ENCODE assay signal across 8 cellular contexts in the genomic region with DNA sequence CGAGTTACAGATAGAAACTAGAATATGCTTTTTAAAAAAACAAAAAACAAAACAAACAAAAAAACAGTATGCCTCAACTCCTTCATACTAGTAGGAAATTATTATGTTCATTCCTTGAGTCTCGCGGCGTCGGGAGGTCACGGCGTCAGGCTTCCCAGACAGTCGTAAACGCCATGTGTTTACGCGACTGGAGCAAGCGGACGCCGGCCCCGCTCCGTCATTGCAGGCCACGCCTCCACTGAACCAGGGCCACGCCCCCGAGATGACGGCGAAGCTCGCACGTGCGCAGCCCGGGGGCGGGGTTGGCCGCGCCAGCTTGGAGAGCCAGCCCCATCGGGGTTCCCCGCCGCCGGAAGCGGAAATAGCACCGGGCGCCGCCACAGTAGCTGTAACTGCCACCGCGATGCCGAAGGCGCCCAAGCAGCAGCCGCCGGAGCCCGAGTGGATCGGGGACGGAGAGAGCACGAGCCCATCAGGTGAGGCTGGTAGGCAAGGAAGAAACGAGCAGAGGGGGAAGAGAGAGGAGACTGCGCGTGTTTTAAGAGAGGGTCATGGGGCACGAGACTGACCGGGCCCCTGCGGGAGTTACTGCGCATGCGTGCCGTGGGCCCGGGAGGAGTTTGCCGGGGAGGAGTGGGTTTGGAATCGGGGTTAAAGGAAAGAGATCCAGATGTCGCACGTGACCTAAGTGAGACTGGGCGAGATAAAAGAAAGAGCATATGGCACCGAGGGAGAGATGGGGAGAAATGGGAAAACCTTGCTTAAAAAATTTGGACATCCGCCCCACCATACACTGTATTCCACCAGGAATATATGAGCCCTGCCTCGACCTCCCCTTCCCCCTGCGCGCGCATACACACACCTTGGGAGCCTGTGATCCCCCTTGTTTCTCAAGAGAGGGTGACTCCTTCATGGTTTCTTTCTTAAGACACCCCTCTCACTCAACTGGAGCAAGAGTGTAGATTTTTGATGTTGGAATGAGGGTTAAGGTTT. TPM values are rescaled to one million over a fixed set of nuclear protein-coding genes. Genes with fewer than 3 reads are reported as not detected.
DNase-seq lines count a peak whose midpoint lies in the region; ATAC-seq and TF ChIP-seq lines count a peak whose summit lies in the region.

A gene (plus strand): TSS at position 358 of the 993 bp plus-strand sequence. CDS start 46 bp downstream, at position 404.

- DNase-seq in GF-D8 (lab: John Stamatoyannopoulos, UW) (peak; percentile 85), HEK293T (ENCODE audit: extremely low spot score) (peak; percentile 99), MV-4-11 (lab: John Stamatoyannopoulos, UW) (peak; percentile 95), SK-MEL-5 (ENCODE audit: low read depth, low spot score) (peak; percentile 94), foreskin keratinocyte (peak; percentile 86 to 93)
- DNase-seq in activated naive CD4-positive, alpha-beta T cell treated with Interleukin-2 at 50 U/mL for 16 hours, result peak; percentile 100

- H3K27me3 ChIP-seq in foreskin keratinocyte (no peaks in the 10 kb centered on the region), neuron (ENCODE audit: insufficient read depth, low read length) (no peaks in the 10 kb centered on the region), subcutaneous abdominal adipose tissue (ENCODE audit: control insufficient read depth in 5 of 5, insufficient read depth in 4 of 5, low read length in 5 of 5) (no peaks in the 10 kb centered on the region)

- H3K4me3 ChIP-seq in neuron (ENCODE audit: low read length) (peak within 1 kb of the TSS; percentile 87), subcutaneous abdominal adipose tissue (ENCODE audit: low read depth in 1 of 5, low read length in 5 of 5) (peak within 1 kb of the TSS; percentile 81 to 95 (median 90))

- H3K27ac ChIP-seq in foreskin keratinocyte (peak within 1 kb of the TSS; percentile 72), subcutaneous abdominal adipose tissue (ENCODE audit: low read depth, low read length) (peak within 1 kb of the TSS; percentile 95)

- CTCF ChIA-PET in HEK293T (lab: Yijun Ruan, JAX), result interaction anchor here (0.9 to 1.7 kb wide), 3 partner anchors 26 to 39 kb away, joined by 4 to 8 read pairs (median 6); no protein-coding TSS in a partner anchor

- H2AFZ ChIP-seq in neuron (ENCODE audit: low read depth, low read length), result peak within 1 kb of the TSS; percentile 92

- H3K36me3 ChIP-seq in neuron (ENCODE audit: insufficient read depth, low read length), result peaks cover 4% of the 10 kb centered on the region
- peaks cover 0 to 4% (median 0%) of the 10 kb centered on the region in 5 donors for H3K36me3 ChIP-seq in subcutaneous abdominal adipose tissue (ENCODE audit: control insufficient read depth in 5 of 5, insufficient read depth in 5 of 5, low read length in 5 of 5)

- H3K4me1 ChIP-seq in foreskin keratinocyte (no peaks in the 10 kb centered on the region), neuron (ENCODE audit: insufficient read depth, low read length) (peaks cover 22% of the 10 kb centered on the region), subcutaneous abdominal adipose tissue (ENCODE audit: control insufficient read depth in 5 of 5, insufficient read depth in 5 of 5, low read length in 5 of 5) (peaks cover 3 to 36% (median 32%) of the 10 kb centered on the region in 5 donors)

- in situ Hi-C loops in SK-MEL-5 (cut with HindIII; ENCODE audit: low pct_unique_long_range_greater_than_20kb, low sequenced_read_pairs), result no loop called here

- peak; percentile 87 for ATAC-seq in foreskin keratinocyte

- H3K9me3 ChIP-seq in neuron (ENCODE audit: low read length) (no peaks in the 10 kb centered on the region), subcutaneous abdominal adipose tissue (ENCODE audit: control insufficient read depth in 5 of 5, low read length in 5 of 5) (no peaks in the 10 kb centered on the region)

- peak within 1 kb of the TSS; percentile 64 to 97 (median 84) for H3K9ac ChIP-seq in subcutaneous abdominal adipose tissue (ENCODE audit: low read length in 5 of 5)

- POLR2A ChIA-PET in HEK293T (lab: Yijun Ruan, JAX), result interaction anchor here (0.6 to 2.8 kb wide), 16 partner anchors 10 to 1292 kb away, joined by 3 to 32 read pairs (median 3); a partner anchor contains a TSS

- no peak for TF ChIP-seq CTCF in foreskin keratinocyte (conservative IDR thresholded peaks at IDR 0.05)

TF ChIP-seq in HEK293T, 16 proteins besides CTCF, POLR2A, EP300 and RAD21:
- TF ChIP-seq L3MBTL2 (conservative IDR thresholded peaks at IDR 0.05) (peak; percentile 97), LEF1 (IDR thresholded peaks at IDR 0.05; ENCODE audit: borderline replicate concordance) (no peak), HDGF (IDR thresholded peaks at IDR 0.05; ENCODE audit: borderline replicate concordance) (no peak), ELF4 (IDR thresholded peaks at IDR 0.05) (peak; percentile 49; the same call in 1 of the 2 replicates), FOXM1 (IDR thresholded peaks at IDR 0.05; ENCODE audit: borderline replicate concordance) (no peak), SUZ12 (IDR thresholded peaks at IDR 0.05) (no peak), CTBP1 (IDR thresholded peaks at IDR 0.05; ENCODE audit: borderline replicate concordance) (no peak), FOXK2 (IDR thresholded peaks at IDR 0.05) (no peak), BHLHE40 (IDR thresholded peaks at IDR 0.05; ENCODE audit: borderline replicate concordance) (peak; percentile 62; the same call in 1 of the 2 replicates)
TF ChIP-seq in HEK293T: peak in this region for 3.

RNA-seq across cellular contexts. Expression of the gene that starts here (rescaled TPM):
- 44.5 and 50.0 TPM in 2 replicates for total RNA-seq in SK-MEL-5 (2014; rRNA removed; shearing (Covaris generic))
- 50.5 and 63.7 TPM in 2 replicates for polyA plus RNA-seq in SK-MEL-5 (2015; cell fraction: cytosol; rRNA removed)
- 39.3 and 40.1 TPM in 2 replicates for polyA plus RNA-seq in SK-MEL-5 (2015; cell fraction: nucleus; rRNA removed)
- 57.1 and 69.7 TPM in 2 replicates for total RNA-seq in foreskin keratinocyte
- polyA plus RNA-seq in foreskin keratinocyte, result 34.3 and 38.5 TPM in 2 replicates

Comparison
In these comparisons a context has a peak if more than half of its experiments do, and no peak if none do; other contexts are left out.
1. Peak in every context shown above with its lines: DNase-seq, ATAC-seq, H3K4me3 ChIP-seq and H3K27ac ChIP-seq.